Comparison of ENCODE assay signal across 2 cellular contexts in the genomic region with DNA sequence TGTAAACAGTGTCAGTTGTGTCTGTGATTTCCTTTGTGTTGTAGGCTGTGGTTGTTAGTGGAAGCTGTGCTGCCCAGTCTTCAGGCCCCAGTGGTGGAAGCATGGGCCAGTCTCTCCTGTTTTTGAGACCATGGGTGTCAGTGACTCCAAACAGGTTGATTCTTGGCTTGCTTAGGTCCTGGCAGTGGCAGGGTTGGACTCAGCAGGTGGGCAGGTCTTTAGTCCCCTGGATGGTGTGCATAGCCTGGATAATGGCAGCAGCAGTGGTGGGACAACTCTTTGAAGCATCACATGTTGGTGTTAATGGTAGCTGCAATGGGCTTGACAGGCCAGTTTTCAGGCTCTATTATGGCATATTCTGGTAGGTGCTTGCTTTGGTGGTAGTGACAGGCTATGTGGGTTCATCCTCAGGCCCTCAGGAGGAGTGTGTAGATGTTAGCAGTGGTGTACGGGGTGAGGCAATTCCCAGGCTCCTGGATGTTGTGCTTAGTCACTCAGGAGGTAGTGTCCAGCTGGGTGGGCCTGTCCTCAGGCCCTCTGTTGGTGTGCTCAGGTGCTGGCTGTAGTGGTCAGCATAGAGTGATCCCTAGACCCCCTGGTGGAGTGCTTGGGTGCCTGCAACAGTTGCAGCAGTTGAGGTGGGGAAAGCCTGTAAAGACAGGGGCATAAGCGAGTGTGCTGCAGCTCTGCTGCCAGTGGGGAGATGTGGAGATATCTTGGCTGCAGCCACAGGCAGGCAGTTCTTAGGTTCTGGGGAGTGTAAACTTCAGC.
TF ChIP-seq lines count a peak whose summit lies in the region.

No MANE protein-coding gene starts in this region.

TF ChIP-seq in SK-N-SH, 30 proteins besides CTCF, POLR2A, EP300 and RAD21 (continued from another document):
- TF ChIP-seq, protein P1, sequence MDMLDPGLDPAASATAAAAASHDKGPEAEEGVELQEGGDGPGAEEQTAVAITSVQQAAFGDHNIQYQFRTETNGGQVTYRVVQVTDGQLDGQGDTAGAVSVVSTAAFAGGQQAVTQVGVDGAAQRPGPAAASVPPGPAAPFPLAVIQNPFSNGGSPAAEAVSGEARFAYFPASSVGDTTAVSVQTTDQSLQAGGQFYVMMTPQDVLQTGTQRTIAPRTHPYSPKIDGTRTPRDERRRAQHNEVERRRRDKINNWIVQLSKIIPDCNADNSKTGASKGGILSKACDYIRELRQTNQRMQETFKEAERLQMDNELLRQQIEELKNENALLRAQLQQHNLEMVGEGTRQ (IDR thresholded peaks at IDR 0.05; ENCODE audit: borderline replicate concordance, low read depth, low read length), result no peak

TF ChIP-seq in SK-N-SH treated with all-trans-retinoic acid at 6 μM for 48 hours, 23 proteins besides CTCF, POLR2A, EP300 and RAD21 (continued from another document):
- TF ChIP-seq PATZ1 (CRISPR knock-in tag; IDR thresholded peaks at IDR 0.05; ENCODE audit: borderline replicate concordance) (no peak), ESRRG (CRISPR knock-in tag; IDR thresholded peaks at IDR 0.05) (no peak), CSRNP3 (CRISPR knock-in tag; IDR thresholded peaks at IDR 0.05) (no peak), ISL1 (CRISPR knock-in tag; IDR thresholded peaks at IDR 0.05) (no peak), ARNTL (CRISPR knock-in tag; IDR thresholded peaks at IDR 0.05; ENCODE audit: borderline replicate concordance, low read depth) (no peak)
